1 cellular context compared by ENCODE assay signal in genomic region chr6:111086685-111087084, GRCh38.
TF ChIP-seq lines count a peak whose summit lies in the region.

No MANE protein-coding gene starts in this region.

TF ChIP-seq in H1, 55 proteins besides CTCF, POLR2A, EP300 and RAD21 (continued from another document):
- no peak for TF ChIP-seq BCL11A (IDR thresholded peaks at IDR 0.05; ENCODE audit: low read depth in 2 of 2, low read length in 2 of 2)
- TF ChIP-seq BRCA1 (IDR thresholded peaks at IDR 0.05; ENCODE audit: low read depth, low read length) = no peak
- no peak for TF ChIP-seq RBBP5 (IDR thresholded peaks at IDR 0.05; ENCODE audit: borderline replicate concordance, low read depth, low read length)
- no peak for TF ChIP-seq PHF8 (conservative IDR thresholded peaks at IDR 0.05; ENCODE audit: low read depth, low read length)
- no peak for TF ChIP-seq NANOG (IDR thresholded peaks at IDR 0.05; ENCODE audit: insufficient read depth, low read depth, low read length, poor library complexity, severe bottlenecking)
TF ChIP-seq in H1: peak in this region for 0.
